In the genomic region with DNA sequence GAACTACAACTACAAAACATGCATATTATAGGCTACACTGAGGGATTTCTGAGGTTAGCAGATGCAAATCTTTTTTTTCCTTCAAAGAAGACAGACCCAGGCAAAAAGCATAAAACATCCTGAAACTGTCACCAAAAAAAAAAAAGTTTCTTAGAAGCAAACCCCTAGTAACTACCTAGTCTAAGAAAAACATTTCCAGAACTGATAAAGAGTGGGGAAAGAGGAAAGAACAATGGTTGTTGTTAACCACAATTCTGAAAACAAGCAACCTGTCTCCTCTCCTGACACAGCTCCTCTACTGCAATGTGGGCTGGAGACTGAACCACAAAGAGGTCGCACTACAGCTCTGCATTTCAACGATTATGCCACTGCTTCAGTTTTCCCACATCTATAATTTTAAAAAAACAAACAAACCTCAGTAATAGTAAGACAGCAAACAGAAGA, we compare ENCODE assay signal across 9 cellular contexts. TPM values are rescaled to one million over a fixed set of nuclear protein-coding genes. Genes with fewer than 3 reads are reported as not detected.
DNase-seq lines count a peak whose midpoint lies in the region; ATAC-seq and TF ChIP-seq lines count a peak whose summit lies in the region.
"Had no signal": no experiment of that assay in that cellular context is flagged by ENCODE, and none has a peak within 500 bp of the region (broad histone marks: within the 10 kb centered on the region; RNA-seq: fewer than 3 reads in every experiment).

No MANE protein-coding gene starts in this region.

- DNase-seq in M059J (ENCODE audit: low read depth) (peak; percentile 63), NAMALWA (ENCODE audit: low spot score) (no peak), LoVo (ENCODE audit: low spot score) (no peak), A172 (ENCODE audit: low spot score) (no peak), HCEC 1CT (no peak)
- DNase-seq in central memory CD4-positive, alpha-beta T cell: peak; percentile 62
- DNase-seq: IMR-90 had no signal

- TF ChIP-seq POLR2A in GM18505 (IDR thresholded peaks at IDR 0.05; ENCODE audit: borderline replicate concordance, extremely low read depth, insufficient read depth, insufficient read length): no peak

- ATAC-seq in GM18505 (IDR thresholded peaks at IDR 0.05; ENCODE audit: unreplicated experiment) (peak; percentile 54), GM21619 (IDR thresholded peaks at IDR 0.05; ENCODE audit: unreplicated experiment) (peak; percentile 73)

RNA-seq across cellular contexts. Expression of a gene that starts 15.0 kb away (rescaled TPM):
- 62.5 and 71.1 TPM in 2 replicates for total RNA-seq in M059J (2014; rRNA removed; shearing (Covaris generic))
- 78.1 and 79.4 TPM in 2 replicates for total RNA-seq in A172 (2014; rRNA removed; shearing (Covaris generic))

Comparison
In these comparisons a context has a peak if more than half of its experiments do, and no peak if none do; other contexts are left out.
1. DNase-seq: peak in M059J (single experiment) and central memory CD4-positive, alpha-beta T cell (single experiment); none in NAMALWA (single experiment), LoVo (single experiment), A172 (single experiment) and HCEC 1CT (single experiment).